In genomic region chr3:172562881-172563835, GRCh38 we compare ENCODE assay signal across 8 cellular contexts. TPM values are rescaled to one million over a fixed set of nuclear protein-coding genes. Genes with fewer than 3 reads are reported as not detected.
DNase-seq lines count a peak whose midpoint lies in the region; ATAC-seq and TF ChIP-seq lines count a peak whose summit lies in the region.

No MANE protein-coding gene starts in this region.

- ATAC-seq in GM18502 (IDR thresholded peaks at IDR 0.05; ENCODE audit: poor library complexity, unreplicated experiment) (peak; percentile 57), HG02798 (IDR thresholded peaks at IDR 0.05; ENCODE audit: poor library complexity, unreplicated experiment) (peak; percentile 55), GM18909 (IDR thresholded peaks at IDR 0.05; ENCODE audit: poor library complexity, unreplicated experiment) (no peak)

- TF ChIP-seq CTCF in Peyer's patch (IDR thresholded peaks at IDR 0.05) (peak in 1 of 6 experiments; percentile 4), GM20000 (IDR thresholded peaks at IDR 0.05; ENCODE audit: extremely low read depth, missing control alignments) (no peak)

- H3K4me1 Mint-ChIP-seq in dendritic cell treated with granulocyte-macrophage colony-stimulating factor and Interleukin-4, amounts not matched to agents 40 ng/mL and 50 ng/mL, for 4 days (ENCODE audit: low read depth): peaks cover 41% of the 10 kb centered on the region

- no peak for DNase-seq in Peyer's patch
- no peak for DNase-seq in superior temporal gyrus (ENCODE audit: extremely low spot score)
- no peak for DNase-seq in GM20000 (ENCODE audit: low spot score)

- intact Hi-C loops in dendritic cell treated with granulocyte-macrophage colony-stimulating factor and Interleukin-4, amounts not matched to agents 40 ng/mL and 50 ng/mL, for 4 days (cut with micrococcal nuclease): loop anchor here (5.0 kb wide), 1 partner anchor 51 kb away; no protein-coding TSS in a partner anchor

- no peaks in the 10 kb centered on the region for H3K9me3 ChIP-seq in Peyer's patch
- H3K9me3 ChIP-seq in muscle layer of colon (ENCODE audit: low read length): no peaks in the 10 kb centered on the region

- no peaks in the 10 kb centered on the region for H3K9me3 Mint-ChIP-seq in dendritic cell treated with granulocyte-macrophage colony-stimulating factor and Interleukin-4, amounts not matched to agents 40 ng/mL and 50 ng/mL, for 4 days

- H3K4me3 ChIP-seq in Peyer's patch (peak overlapping the region in 1 of 4 donors; percentile 7), muscle layer of colon (ENCODE audit: low read depth in 1 of 2, low read length in 2 of 2) (peak overlapping the region in 1 of 2 donors; percentile 33)

- H3K27me3 ChIP-seq in Peyer's patch (no peaks in the 10 kb centered on the region), muscle layer of colon (ENCODE audit: control insufficient read depth in 1 of 2, insufficient read depth in 2 of 2, low read length in 2 of 2) (no peaks in the 10 kb centered on the region)

- H3K36me3 Mint-ChIP-seq in dendritic cell treated with granulocyte-macrophage colony-stimulating factor and Interleukin-4, amounts not matched to agents 40 ng/mL and 50 ng/mL, for 4 days (ENCODE audit: low read depth): no peaks in the 10 kb centered on the region

- peak overlapping the region; percentile 77 for H3K27ac Mint-ChIP-seq in dendritic cell treated with granulocyte-macrophage colony-stimulating factor and Interleukin-4, amounts not matched to agents 40 ng/mL and 50 ng/mL, for 4 days

- H3K4me3 Mint-ChIP-seq in dendritic cell treated with granulocyte-macrophage colony-stimulating factor and Interleukin-4, amounts not matched to agents 40 ng/mL and 50 ng/mL, for 4 days: peak overlapping the region; percentile 64

- H3K27me3 Mint-ChIP-seq in dendritic cell treated with granulocyte-macrophage colony-stimulating factor and Interleukin-4, amounts not matched to agents 40 ng/mL and 50 ng/mL, for 4 days: peaks cover 2% of the 10 kb centered on the region

- H3K27ac ChIP-seq in Peyer's patch: peak overlapping the region; percentile 50 to 69 (median 64)
- H3K27ac ChIP-seq in muscle layer of colon (ENCODE audit: low read depth, low read length): no peak overlapping the region

- H3K9ac ChIP-seq in muscle layer of colon (ENCODE audit: low read length): peak overlapping the region; percentile 4

- TF ChIP-seq POLR2A in Peyer's patch (IDR thresholded peaks at IDR 0.05): no peak

- H3K36me3 ChIP-seq in Peyer's patch (no peaks in the 10 kb centered on the region), muscle layer of colon (ENCODE audit: insufficient read depth, low read length) (no peaks in the 10 kb centered on the region)

- peaks cover 0 to 23% (median 4%) of the 10 kb centered on the region in 4 donors for H3K4me1 ChIP-seq in Peyer's patch
- peaks cover 19% of the 10 kb centered on the region for H3K4me1 ChIP-seq in muscle layer of colon (ENCODE audit: insufficient read depth, low read length)

RNA-seq across cellular contexts. Expression of gene TNFSF10, which starts 39.9 kb away (rescaled TPM):
- total RNA-seq in Peyer's patch: 100 to 1,000 TPM in 3 of 4 donors, 10 to 100 TPM in 1; 52.0 to 229 (median 123) TPM
